Comparison of ENCODE assay signal across 12 cellular contexts in the genomic region with DNA sequence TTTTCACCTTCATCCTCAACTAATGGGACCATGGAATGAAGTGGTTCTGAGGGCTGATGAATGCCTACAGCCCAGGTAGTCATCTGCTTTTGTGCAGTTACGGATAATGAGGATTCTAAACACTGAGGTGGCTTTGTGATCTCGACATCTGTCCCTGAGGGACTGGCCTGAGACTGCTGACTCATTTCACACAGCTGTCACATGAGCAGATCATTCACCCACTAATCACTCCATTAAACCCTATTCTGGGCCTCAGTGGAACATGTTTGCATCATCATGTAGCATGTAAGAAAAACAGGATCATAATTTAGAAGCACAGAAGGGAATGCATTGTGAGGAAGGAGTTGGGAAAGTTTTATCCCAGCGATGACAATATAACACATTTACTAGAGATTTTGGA.
DNase-seq lines count a peak whose midpoint lies in the region; ATAC-seq, FAIRE-seq and TF ChIP-seq lines count a peak whose summit lies in the region.
"Had no signal": no experiment of that assay in that cellular context is flagged by ENCODE, and none has a peak within 500 bp of the region (broad histone marks: within the 10 kb centered on the region; RNA-seq: fewer than 3 reads in every experiment).

No MANE protein-coding gene starts in this region.

- H4K20me1 ChIP-seq in hepatocyte (ENCODE audit: insufficient read depth, poor library complexity, severe bottlenecking) (no peaks in the 10 kb centered on the region), HepG2 (ENCODE audit: insufficient read depth, low read length) (no peaks in the 10 kb centered on the region)

- no peak overlapping the region for H3K4me2 ChIP-seq in hepatocyte
- H3K4me2 ChIP-seq in HepG2 (ENCODE audit: low read depth, low read length), result no peak overlapping the region

- H3K27me3 ChIP-seq in hepatocyte (no peaks in the 10 kb centered on the region), HepG2 (ENCODE audit: control insufficient read depth in 1 of 2, insufficient read depth in 2 of 2, low read length in 2 of 2) (no peaks in the 10 kb centered on the region)
- H3K27me3 ChIP-seq: brain microvascular endothelial cell, gastroesophageal sphincter had no signal

- H3K9me2 ChIP-seq in hepatocyte (replicated peaks; ENCODE audit: insufficient read depth), result no peaks in the 10 kb centered on the region

- POLR2A ChIA-PET in HepG2 (lab: Yijun Ruan, JAX), result no interaction called here

- no peaks in the 10 kb centered on the region for H3K36me3 ChIP-seq in hepatocyte (replicated peaks; ENCODE audit: insufficient read depth, low read depth)
- no peaks in the 10 kb centered on the region for H3K36me3 ChIP-seq in HepG2 (replicated peaks in 1 of 2; ENCODE audit: control insufficient read depth in 1 of 2, insufficient read depth in 2 of 2, low read length in 2 of 2)
- H3K36me3 ChIP-seq: brain microvascular endothelial cell had no signal

- H3K9ac ChIP-seq in HepG2 (ENCODE audit: insufficient read depth, low read depth, low read length), result no peak overlapping the region

- no peaks in the 10 kb centered on the region for H3K9me3 ChIP-seq in hepatocyte (ENCODE audit: low read depth)
- H3K9me3 ChIP-seq in HepG2 (ENCODE audit: low read length), result no peaks in the 10 kb centered on the region
- H3K9me3 ChIP-seq: gastroesophageal sphincter had no signal

- no peak for TF ChIP-seq CTCF in GM12865 (IDR thresholded peaks at IDR 0.05; ENCODE audit: insufficient read depth, low read depth, low read length, missing control alignments)
- TF ChIP-seq CTCF in GM20000 (IDR thresholded peaks at IDR 0.05; ENCODE audit: extremely low read depth, missing control alignments), result no peak
- TF ChIP-seq CTCF in hepatocyte (IDR thresholded peaks at IDR 0.05; ENCODE audit: poor library complexity), result no peak
- no peak for TF ChIP-seq CTCF in HepG2 (CRISPR knock-in tag; IDR thresholded peaks at IDR 0.05)

- ATAC-seq in HG03045 (IDR thresholded peaks at IDR 0.05; ENCODE audit: unreplicated experiment) (peak; percentile 67), HepG2 (no peak)
- ATAC-seq: gastroesophageal sphincter had no signal

- in situ Hi-C loops in HepG2 (cut with HindIII; ENCODE audit: extremely low pct_ligation_motif_present, low pct_unique_long_range_greater_than_20kb), result no loop called here

- DNase-seq in GM12865 (ENCODE audit: low read depth) (peak; percentile 47), GM20000 (ENCODE audit: low spot score) (peak; percentile 3), NCI-H524 treated with DMSO at 0.1 percent for 48 hours (lab: John Stamatoyannopoulos, UW) (peak; percentile 56), hepatocyte (ENCODE audit: low spot score) (no peak), HepG2 (ENCODE audit: low spot score) (no peak), T-helper 1 cell (no peak)
- DNase-seq in activated naive CD4-positive, alpha-beta T cell (lab: John Stamatoyannopoulos, UW), result no peak
- DNase-seq: brain microvascular endothelial cell; small intestine; stimulated activated naive B cell treated with anti-CD40 and anti-IgM and Interleukin-4, amounts not matched to agents 10 μg/mL and 1 μg/mL and 100 μg/mL, for 72 hours had no signal

- H3K27ac ChIP-seq in hepatocyte (no peak overlapping the region), HepG2 (ENCODE audit: extremely low read length, insufficient read depth, low read length) (no peak overlapping the region)
- H3K27ac ChIP-seq: brain microvascular endothelial cell, gastroesophageal sphincter had no signal

- H2AFZ ChIP-seq in hepatocyte (no peak overlapping the region), HepG2 (ENCODE audit: low read length) (no peak overlapping the region)

- CTCF ChIA-PET in HepG2 (lab: Yijun Ruan, JAX; ENCODE audit: low intra/inter-chr PET ratio, low total read pairs), result no interaction called here

- TF ChIP-seq RAD21 in HepG2 (CRISPR knock-in tag; IDR thresholded peaks at IDR 0.05), result no peak

- no peak for TF ChIP-seq EP300 in HepG2 (IDR thresholded peaks at IDR 0.05; ENCODE audit: low read depth in 2 of 2, low read length in 2 of 2)
- TF ChIP-seq EP300 in HepG2 (CRISPR knock-in tag; IDR thresholded peaks at IDR 0.05; ENCODE audit: borderline replicate concordance), result no peak

- H3K79me2 ChIP-seq in hepatocyte, result no peaks in the 10 kb centered on the region
- no peaks in the 10 kb centered on the region for H3K79me2 ChIP-seq in HepG2 (ENCODE audit: insufficient read depth, low read length)

- H3K4me3 ChIP-seq in GM12865 (ENCODE audit: low read depth, low read length), result no peak overlapping the region
- no peak overlapping the region for H3K4me3 ChIP-seq in hepatocyte
- H3K4me3 ChIP-seq in HepG2 (replicated peaks in 1 of 3; ENCODE audit: insufficient read depth in 1 of 3, low read depth in 2 of 3, low read length in 3 of 3), result no peak overlapping the region
- H3K4me3 ChIP-seq: gastroesophageal sphincter had no signal

- FAIRE-seq in HepG2 (lab: Jason Lieb, UNC), result no peak
- FAIRE-seq: small intestine had no signal

- no TSS peak for BruUV-seq in HepG2 (replicated peaks; lab: Mats Ljungman, UMichigan)

- 82% methylated on average over 3 of the region's 3 CpGs for WGBS in hepatocyte (ENCODE audit: low lambda C conversion rate, missing lambda C conversion rate)
- WGBS in HepG2 (ENCODE audit: low lambda C conversion rate), result 75% methylated on average over 3 of the region's 3 CpGs

- intact Hi-C loops in HepG2 (cut with micrococcal nuclease; ENCODE audit: unreplicated experiment), result no loop called here

- TF ChIP-seq POLR2A in HepG2 (IDR thresholded peaks at IDR 0.05; ENCODE audit: insufficient read depth in 1 of 2, low read depth in 2 of 2, low read length in 2 of 2), result no peak

- no peaks in the 10 kb centered on the region for H3K4me1 ChIP-seq in hepatocyte (ENCODE audit: insufficient read depth)
- no peaks in the 10 kb centered on the region for H3K4me1 ChIP-seq in HepG2 (ENCODE audit: insufficient read depth, low read length)
- H3K4me1 ChIP-seq: gastroesophageal sphincter had no signal

TF ChIP-seq in HepG2, 621 proteins besides CTCF, POLR2A, EP300 and RAD21 (continues in another document):
- TF ChIP-seq, protein P1, sequence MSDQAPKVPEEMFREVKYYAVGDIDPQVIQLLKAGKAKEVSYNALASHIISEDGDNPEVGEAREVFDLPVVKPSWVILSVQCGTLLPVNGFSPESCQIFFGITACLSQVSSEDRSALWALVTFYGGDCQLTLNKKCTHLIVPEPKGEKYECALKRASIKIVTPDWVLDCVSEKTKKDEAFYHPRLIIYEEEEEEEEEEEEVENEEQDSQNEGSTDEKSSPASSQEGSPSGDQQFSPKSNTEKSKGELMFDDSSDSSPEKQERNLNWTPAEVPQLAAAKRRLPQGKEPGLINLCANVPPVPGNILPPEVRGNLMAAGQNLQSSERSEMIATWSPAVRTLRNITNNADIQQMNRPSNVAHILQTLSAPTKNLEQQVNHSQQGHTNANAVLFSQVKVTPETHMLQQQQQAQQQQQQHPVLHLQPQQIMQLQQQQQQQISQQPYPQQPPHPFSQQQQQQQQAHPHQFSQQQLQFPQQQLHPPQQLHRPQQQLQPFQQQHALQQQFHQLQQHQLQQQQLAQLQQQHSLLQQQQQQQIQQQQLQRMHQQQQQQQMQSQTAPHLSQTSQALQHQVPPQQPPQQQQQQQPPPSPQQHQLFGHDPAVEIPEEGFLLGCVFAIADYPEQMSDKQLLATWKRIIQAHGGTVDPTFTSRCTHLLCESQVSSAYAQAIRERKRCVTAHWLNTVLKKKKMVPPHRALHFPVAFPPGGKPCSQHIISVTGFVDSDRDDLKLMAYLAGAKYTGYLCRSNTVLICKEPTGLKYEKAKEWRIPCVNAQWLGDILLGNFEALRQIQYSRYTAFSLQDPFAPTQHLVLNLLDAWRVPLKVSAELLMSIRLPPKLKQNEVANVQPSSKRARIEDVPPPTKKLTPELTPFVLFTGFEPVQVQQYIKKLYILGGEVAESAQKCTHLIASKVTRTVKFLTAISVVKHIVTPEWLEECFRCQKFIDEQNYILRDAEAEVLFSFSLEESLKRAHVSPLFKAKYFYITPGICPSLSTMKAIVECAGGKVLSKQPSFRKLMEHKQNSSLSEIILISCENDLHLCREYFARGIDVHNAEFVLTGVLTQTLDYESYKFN (CRISPR knock-in tag; conservative IDR thresholded peaks at IDR 0.05), result no peak
- TF ChIP-seq TRIM24 (CRISPR knock-in tag; IDR thresholded peaks at IDR 0.05) (no peak), SNAPC2 (CRISPR knock-in tag; IDR thresholded peaks at IDR 0.05) (no peak), SP140L (CRISPR knock-in tag; IDR thresholded peaks at IDR 0.05; ENCODE audit: borderline replicate concordance) (no peak), ZNF841 (CRISPR knock-in tag; IDR thresholded peaks at IDR 0.05; ENCODE audit: borderline replicate concordance) (no peak), THAP11 (CRISPR knock-in tag; IDR thresholded peaks at IDR 0.05) (no peak), ZNF44 (CRISPR knock-in tag; IDR thresholded peaks at IDR 0.05) (no peak), FLYWCH1 (CRISPR knock-in tag; IDR thresholded peaks at IDR 0.05) (no peak), RFXANK (CRISPR knock-in tag; IDR thresholded peaks at IDR 0.05) (no peak), TBP (CRISPR knock-in tag; IDR thresholded peaks at IDR 0.05) (no peak)
- TF ChIP-seq, protein P2, sequence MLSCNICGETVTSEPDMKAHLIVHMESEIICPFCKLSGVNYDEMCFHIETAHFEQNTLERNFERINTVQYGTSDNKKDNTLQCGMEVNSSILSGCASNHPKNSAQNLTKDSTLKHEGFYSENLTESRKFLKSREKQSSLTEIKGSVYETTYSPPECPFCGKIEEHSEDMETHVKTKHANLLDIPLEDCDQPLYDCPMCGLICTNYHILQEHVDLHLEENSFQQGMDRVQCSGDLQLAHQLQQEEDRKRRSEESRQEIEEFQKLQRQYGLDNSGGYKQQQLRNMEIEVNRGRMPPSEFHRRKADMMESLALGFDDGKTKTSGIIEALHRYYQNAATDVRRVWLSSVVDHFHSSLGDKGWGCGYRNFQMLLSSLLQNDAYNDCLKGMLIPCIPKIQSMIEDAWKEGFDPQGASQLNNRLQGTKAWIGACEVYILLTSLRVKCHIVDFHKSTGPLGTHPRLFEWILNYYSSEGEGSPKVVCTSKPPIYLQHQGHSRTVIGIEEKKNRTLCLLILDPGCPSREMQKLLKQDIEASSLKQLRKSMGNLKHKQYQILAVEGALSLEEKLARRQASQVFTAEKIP (CRISPR knock-in tag; IDR thresholded peaks at IDR 0.05; ENCODE audit: borderline replicate concordance), result no peak

Comparison
In these comparisons a context has a peak if more than half of its experiments do, and no peak if none do; other contexts are left out.
1. DNase-seq: peak in GM12865 (single experiment), GM20000 (single experiment) and NCI-H524 treated with DMSO at 0.1 percent for 48 hours (single experiment); none in activated naive CD4-positive, alpha-beta T cell (0 of 4), hepatocyte (single experiment), HepG2 (single experiment) and T-helper 1 cell (0 of 5).